ENCODE assay signal across 1 cellular context in genomic region chr20:10800288-10800687, GRCh38.
TF ChIP-seq lines count a peak whose summit lies in the region.

No MANE protein-coding gene starts in this region.

TF ChIP-seq in HepG2, 621 proteins besides CTCF, POLR2A, EP300 and RAD21 (continued from another document and continues in another):
- no peak for TF ChIP-seq MLX (CRISPR knock-in tag; IDR thresholded peaks at IDR 0.05)
- no peak for TF ChIP-seq MEIS2 (CRISPR knock-in tag; IDR thresholded peaks at IDR 0.05)
- TF ChIP-seq EEA1 (CRISPR knock-in tag; IDR thresholded peaks at IDR 0.05; ENCODE audit: borderline replicate concordance), result no peak
- TF ChIP-seq PRDM4 (CRISPR knock-in tag; IDR thresholded peaks at IDR 0.05; ENCODE audit: borderline replicate concordance), result no peak
- no peak for TF ChIP-seq ZMAT5 (CRISPR knock-in tag; IDR thresholded peaks at IDR 0.05; ENCODE audit: borderline replicate concordance, low read depth)
- TF ChIP-seq ZIK1 (CRISPR knock-in tag; IDR thresholded peaks at IDR 0.05; ENCODE audit: borderline replicate concordance, low read depth), result no peak
- TF ChIP-seq AHDC1 (CRISPR knock-in tag; IDR thresholded peaks at IDR 0.05; ENCODE audit: borderline replicate concordance), result peak; percentile 78; the same call in 1 of the 2 replicates
- TF ChIP-seq ZNF800 (CRISPR knock-in tag; IDR thresholded peaks at IDR 0.05), result no peak
- no peak for TF ChIP-seq RFX3 (CRISPR knock-in tag; IDR thresholded peaks at IDR 0.05)
- no peak for TF ChIP-seq ZNF407 (CRISPR knock-in tag; IDR thresholded peaks at IDR 0.05; ENCODE audit: not compliant biosample characterization)
- no peak for TF ChIP-seq ZNF598 (CRISPR knock-in tag; IDR thresholded peaks at IDR 0.05; ENCODE audit: borderline replicate concordance)
- no peak for TF ChIP-seq REST (IDR thresholded peaks at IDR 0.05; ENCODE audit: borderline replicate concordance in 1 of 2, low read depth in 1 of 2, low read length in 2 of 2)
- no peak for TF ChIP-seq ZFAT (CRISPR knock-in tag; conservative IDR thresholded peaks at IDR 0.05)
- TF ChIP-seq ZBTB39 (CRISPR knock-in tag; IDR thresholded peaks at IDR 0.05), result no peak
- TF ChIP-seq IKZF1 (IDR thresholded peaks at IDR 0.05), result no peak
- no peak for TF ChIP-seq PRMT3 (CRISPR knock-in tag; IDR thresholded peaks at IDR 0.05; ENCODE audit: borderline replicate concordance, low read depth)
- no peak for TF ChIP-seq PCBP2 (optimal IDR thresholded peaks at IDR 0.05; ENCODE audit: low read depth, low read length, poor library complexity, severe bottlenecking)
- no peak for TF ChIP-seq KLF9 (CRISPR knock-in tag; IDR thresholded peaks at IDR 0.05; ENCODE audit: low read depth)
- TF ChIP-seq ZBTB43 (CRISPR knock-in tag; conservative IDR thresholded peaks at IDR 0.05), result no peak
- no peak for TF ChIP-seq ZNF460 (CRISPR knock-in tag; IDR thresholded peaks at IDR 0.05; ENCODE audit: borderline replicate concordance)
- no peak for TF ChIP-seq REPIN1 (CRISPR knock-in tag; IDR thresholded peaks at IDR 0.05; ENCODE audit: borderline replicate concordance, low read depth)
- TF ChIP-seq ZNF550 (CRISPR knock-in tag; IDR thresholded peaks at IDR 0.05; ENCODE audit: borderline replicate concordance), result no peak
- no peak for TF ChIP-seq SP2 (CRISPR knock-in tag; IDR thresholded peaks at IDR 0.05)
- no peak for TF ChIP-seq ZNF33B (CRISPR knock-in tag; IDR thresholded peaks at IDR 0.05)
